Comparison of ENCODE assay signal across 27 cellular contexts in the genomic region with DNA sequence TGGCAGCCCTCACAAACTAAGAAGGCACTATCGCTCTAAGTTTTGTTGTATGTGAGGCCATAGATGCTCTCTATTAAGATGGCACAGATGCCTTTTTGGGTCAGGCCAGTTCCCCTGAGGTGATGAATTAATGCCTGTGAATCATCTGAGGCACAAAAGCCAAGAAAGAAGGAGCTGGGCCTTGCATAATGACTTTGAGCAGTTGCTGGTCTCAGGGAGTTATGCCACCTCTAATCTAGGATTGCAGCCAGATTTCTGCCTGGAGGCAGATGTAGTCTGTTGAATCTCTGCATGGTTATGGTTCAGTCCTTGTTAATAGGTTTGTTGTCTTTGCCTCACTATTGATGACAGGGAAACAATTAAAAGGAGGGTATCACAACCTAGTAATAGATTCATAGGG.
DNase-seq lines count a peak whose midpoint lies in the region; ATAC-seq and TF ChIP-seq lines count a peak whose summit lies in the region.
"Had no signal": no experiment of that assay in that cellular context is flagged by ENCODE, and none has a peak within 500 bp of the region (broad histone marks: within the 10 kb centered on the region; RNA-seq: fewer than 3 reads in every experiment).

No MANE protein-coding gene starts in this region.

- DNase-seq in EL (peak; percentile 23), MG63 (peak; percentile 11), WERI-Rb-1 (peak; percentile 42), myocyte (ENCODE audit: low read depth) (peak; percentile 10), RPMI8226 (no peak), H4 (ENCODE audit: low spot score) (no peak)
- DNase-seq: AML-193; C1 segment of cervical spinal cord; CD4-positive, alpha-beta memory T cell; COR-L47; GDM1; HCEC 1CT; Karpas-422; MM.1S; NCI-H1048; NCI-H1417; NCI-H1694; NCI-H2029 treated with DMSO at 0.1 percent for 48 hours; NCI-H2227 treated with DMSO at 0.1 percent for 48 hours; NCI-H524 treated with DMSO at 0.1 percent for 48 hours; NCI-H774; SHP77 treated with DMSO at 0.1 percent for 48 hours; T-helper 1 cell had no signal

- no peak for ATAC-seq in HG03196 (IDR thresholded peaks at IDR 0.05; ENCODE audit: unreplicated experiment)
- ATAC-seq: GM12878, GM23338, HepG2 had no signal

- no peak for TF ChIP-seq CTCF in WERI-Rb-1 (IDR thresholded peaks at IDR 0.05; ENCODE audit: low read depth, low read length)

- H3K27ac ChIP-seq in WERI-Rb-1 = no peak overlapping the region

- peaks cover 3% of the 10 kb centered on the region; the same call in 1 of the 2 replicates for H3K9me3 ChIP-seq in MG63
- no peaks in the 10 kb centered on the region for H3K9me3 ChIP-seq in WERI-Rb-1 (ENCODE audit: severe bottlenecking)

- H3K36me3 ChIP-seq in MG63 (no peaks in the 10 kb centered on the region), WERI-Rb-1 (no peaks in the 10 kb centered on the region)

- no peak overlapping the region for H3K4me3 ChIP-seq in MG63
- H3K4me3 ChIP-seq in WERI-Rb-1 (ENCODE audit: low read depth, low read length) = no peak overlapping the region
- H3K4me3 ChIP-seq: GM12878, GM23338 had no signal

- H3K27me3 ChIP-seq in MG63 = no peaks in the 10 kb centered on the region
- no peaks in the 10 kb centered on the region for H3K27me3 ChIP-seq in WERI-Rb-1 (ENCODE audit: insufficient read depth, low read depth, severe bottlenecking)

Comparison
In these comparisons a context has a peak if more than half of its experiments do, and no peak if none do; other contexts are left out.
1. DNase-seq: peak in EL (single experiment), MG63 (single experiment), WERI-Rb-1 (single experiment) and myocyte (single experiment); none in RPMI8226 (single experiment) and H4 (single experiment).